22 cellular contexts compared by ENCODE assay signal in the genomic region with DNA sequence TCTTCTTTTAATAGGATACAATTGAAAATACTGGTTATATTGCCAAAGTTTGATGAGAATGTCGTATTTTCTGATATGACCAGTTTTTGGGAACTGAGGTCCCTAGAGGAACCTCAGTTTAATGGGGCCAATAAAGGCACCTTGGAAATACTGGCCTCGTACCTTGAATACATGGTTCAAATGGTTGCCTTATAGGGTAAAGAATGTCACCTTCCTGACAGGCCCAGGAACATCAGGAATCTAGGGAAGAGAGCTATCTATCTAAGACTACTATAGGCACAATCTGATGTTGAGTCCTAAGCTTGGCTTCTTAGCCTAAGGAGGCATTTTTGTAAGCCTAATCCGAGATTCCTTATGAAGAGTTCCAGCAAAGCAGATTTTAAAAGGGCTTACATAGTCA.
"Had no signal": no experiment of that assay in that cellular context is flagged by ENCODE, and none has a peak within 500 bp of the region (broad histone marks: within the 10 kb centered on the region; RNA-seq: fewer than 3 reads in every experiment).

No MANE protein-coding gene starts in this region.

- H3K4me1 ChIP-seq: SJSA1 had no signal

- DNase-seq: Kasumi-1, MM.1S, NCI-H1092 treated with DMSO at 0.1 percent for 48 hours, NCI-H1436, NCI-H187, NCI-H2029, NCI-H2081 treated with DMSO at 0.1 percent for 48 hours, NCI-H2171, NCI-H226, NCI-H446, NCI-H510A, NCI-H524 treated with DMSO at 0.1 percent for 48 hours, Right ventricle myocardium superior, RPMI8226, SIG-M5 had no signal

- H3K27ac ChIP-seq: KMS-11, SJSA1, SK-N-MC had no signal

- H3K27me3 ChIP-seq: SJSA1 had no signal

- H3K9me3 ChIP-seq: SJSA1 had no signal

- H3K27ac Mint-ChIP-seq: IgD-negative memory B cell had no signal

- H3K9ac ChIP-seq: KMS-11 had no signal

- H3K4me3 ChIP-seq: K562, SJSA1, SK-N-MC had no signal

- H3K4me1 Mint-ChIP-seq: IgD-negative memory B cell had no signal

- FAIRE-seq: HepG2, K562, RCC 7860 had no signal

- H3K36me3 Mint-ChIP-seq: IgD-negative memory B cell had no signal

- H3K4me2 ChIP-seq: KMS-11 had no signal

- H3K4me3 Mint-ChIP-seq: IgD-negative memory B cell had no signal
